ENCODE assay signal across 1 cellular context in genomic region chr4:85367815-85368214, GRCh38.
TF ChIP-seq lines count a peak whose summit lies in the region.

No MANE protein-coding gene starts in this region.

TF ChIP-seq in GM23338, 12 proteins besides CTCF, POLR2A, EP300 and RAD21:
- peak; percentile 76 for TF ChIP-seq ZNF462 (CRISPR knock-in tag; IDR thresholded peaks at IDR 0.05)
- no peak for TF ChIP-seq REST (IDR thresholded peaks at IDR 0.05; ENCODE audit: unreplicated experiment)
TF ChIP-seq in GM23338: peak in this region for 1.
